ENCODE assay signal across 17 cellular contexts in the genomic region with DNA sequence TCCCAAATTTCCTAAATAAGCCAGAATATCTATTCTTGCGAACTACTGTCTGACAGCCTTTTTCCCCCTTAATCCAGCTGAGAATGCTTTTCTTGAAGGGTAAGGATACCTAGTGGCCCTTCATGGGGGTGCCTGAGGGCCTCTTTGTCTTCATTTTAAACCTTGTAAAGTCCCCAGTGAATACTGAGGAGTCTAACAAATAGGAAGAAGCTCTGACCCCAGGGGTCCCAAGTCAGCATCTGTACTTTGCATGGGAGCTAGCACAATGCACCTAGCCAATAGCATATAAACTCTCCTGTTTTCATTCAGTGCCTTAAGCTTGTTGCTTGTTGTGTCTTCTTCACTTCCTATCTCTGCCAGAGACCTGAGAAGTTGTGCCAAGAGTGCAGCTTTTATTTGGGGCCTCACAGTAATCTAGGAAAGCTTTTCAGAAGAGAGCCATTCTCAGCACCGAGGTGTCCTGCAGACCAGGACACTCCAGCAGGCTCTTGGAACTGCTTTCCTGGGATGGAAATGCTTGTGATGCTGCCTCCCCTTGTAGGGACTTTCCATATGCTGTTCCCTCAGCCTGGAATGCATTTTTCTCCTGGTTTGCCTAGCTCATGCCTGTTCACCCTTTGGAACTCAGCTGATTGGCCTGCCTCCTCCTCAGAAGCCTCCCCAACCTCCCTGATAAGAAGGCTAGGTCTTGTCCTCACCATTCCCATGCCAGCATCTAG.
"Had no signal": no experiment of that assay in that cellular context is flagged by ENCODE, and none has a peak within 500 bp of the region (broad histone marks: within the 10 kb centered on the region; RNA-seq: fewer than 3 reads in every experiment).

No MANE protein-coding gene starts in this region.

- H3K36me3 ChIP-seq: WERI-Rb-1 had no signal

- ATAC-seq: body of pancreas, left ventricle myocardium superior had no signal

- H3K27me3 ChIP-seq: body of pancreas, esophagus muscularis mucosa, stomach, testis had no signal

- H3K9me3 ChIP-seq: body of pancreas, esophagus muscularis mucosa, stomach, testis had no signal

- H3K4me3 ChIP-seq: body of pancreas, coronary artery, esophagus muscularis mucosa, stomach, testis had no signal

- H3K27ac ChIP-seq: body of pancreas, esophagus muscularis mucosa, stomach, testis, WERI-Rb-1 had no signal

- DNase-seq: activated CD4-positive, alpha-beta memory T cell treated with anti-CD3 and anti-CD28 coated beads, Interleukin-2, amount 10 ng/mL, durations not matched to agents 7 days and 5 days; activated gamma-delta T cell treated with Interleukin-2 at 50 U/mL for 16 hours; activated naive CD8-positive, alpha-beta T cell treated with anti-CD3 and anti-CD28 coated beads for 36 hours; activated T-cell treated with anti-CD3 and anti-CD28 coated beads, Interleukin-2, amount 50 U/mL, for 48 hours; amygdala; body of pancreas; central memory CD4-positive, alpha-beta T cell; hypothalamus; kidney glomerular epithelial cell; left ventricle myocardium superior; mesendoderm; occipital lobe; stomach; testis; WERI-Rb-1 had no signal
